Comparison of ENCODE assay signal across 22 cellular contexts in genomic region chr12:102116392-102116791, GRCh38.
"Had no signal": no experiment of that assay in that cellular context is flagged by ENCODE, and none has a peak within 500 bp of the region (broad histone marks: within the 10 kb centered on the region; RNA-seq: fewer than 3 reads in every experiment).

No MANE protein-coding gene starts in this region.

- FAIRE-seq: keratinocyte, pancreas had no signal

- H3K9me3 Mint-ChIP-seq: endodermal cell; naive thymus-derived CD8-positive, alpha-beta T cell; nephron progenitor cell; stimulated activated effector memory CD8-positive, alpha-beta T cell treated with anti-CD3 and anti-CD28 coated beads, Interleukin-12 subunit alpha, Interleukin-12 subunit beta, amount 100 ng/mL, for 72 hours had no signal

- DNase-seq: cortex of kidney; endodermal cell; foreskin fibroblast; gastrocnemius medialis; head of caudate nucleus; left ventricle myocardium superior; lower lobe of right lung; naive thymus-derived CD8-positive, alpha-beta T cell; nephron progenitor cell; occipital lobe; pancreas; stimulated activated CD4-positive, alpha-beta T cell treated with anti-CD3 and anti-CD28 coated beads, Interleukin-12 subunit alpha, Interleukin-12 subunit beta, amount 100 ng/mL, for 4 hours; stimulated activated CD4-positive, alpha-beta T cell treated with anti-CD3 and anti-CD28 coated beads, Interleukin-1b, Interleukin-23, amount 100 ng/mL, for 48 hours; stimulated activated CD4-positive, alpha-beta T cell treated with anti-CD3 and anti-CD28 coated beads, Interleukin-4, amount 100 ng/mL, for 1 hour; stimulated activated naive CD4-positive, alpha-beta T cell treated with Interleukin-2 at 50 U/mL for 16 hours; stomach; thyroid gland; trophoblast cell had no signal

- H3K27ac Mint-ChIP-seq: endodermal cell; naive thymus-derived CD8-positive, alpha-beta T cell; nephron progenitor cell; progenitor cell of endocrine pancreas; stimulated activated effector memory CD8-positive, alpha-beta T cell treated with anti-CD3 and anti-CD28 coated beads, Interleukin-12 subunit alpha, Interleukin-12 subunit beta, amount 100 ng/mL, for 72 hours had no signal

- H3K27me3 Mint-ChIP-seq: naive thymus-derived CD8-positive, alpha-beta T cell; progenitor cell of endocrine pancreas had no signal

- H3K27ac ChIP-seq: epithelial cell of prostate, gastrocnemius medialis, lower lobe of right lung, pancreas, stomach, thyroid gland had no signal

- H3K4me3 Mint-ChIP-seq: endodermal cell; naive thymus-derived CD8-positive, alpha-beta T cell; nephron progenitor cell; stimulated activated effector memory CD8-positive, alpha-beta T cell treated with anti-CD3 and anti-CD28 coated beads, Interleukin-12 subunit alpha, Interleukin-12 subunit beta, amount 100 ng/mL, for 72 hours had no signal
